In genomic region chr10:110529596-110530011, GRCh38 we compare ENCODE assay signal across 9 cellular contexts. TPM values are rescaled to one million over a fixed set of nuclear protein-coding genes. Genes with fewer than 3 reads are reported as not detected.
DNase-seq lines count a peak whose midpoint lies in the region; ATAC-seq lines count a peak whose summit lies in the region.
"Had no signal": no experiment of that assay in that cellular context is flagged by ENCODE, and none has a peak within 500 bp of the region (broad histone marks: within the 10 kb centered on the region; RNA-seq: fewer than 3 reads in every experiment).

No MANE protein-coding gene starts in this region.

- peak overlapping the region; percentile 71 for H3K27ac Mint-ChIP-seq in activated CD8-positive, alpha-beta memory T cell treated with anti-CD3 and anti-CD28 coated beads, Interleukin-2, amount 10 ng/mL, durations not matched to agents 7 days and 5 days
- H3K27ac Mint-ChIP-seq in T-cell = no peak overlapping the region

- H3K27me3 Mint-ChIP-seq in activated CD8-positive, alpha-beta memory T cell treated with anti-CD3 and anti-CD28 coated beads, Interleukin-2, amount 10 ng/mL, durations not matched to agents 7 days and 5 days = no peaks in the 10 kb centered on the region
- peaks cover 0 to 3% of the 10 kb centered on the region in 2 donors for H3K27me3 Mint-ChIP-seq in T-cell

- DNase-seq in activated CD8-positive, alpha-beta memory T cell treated with anti-CD3 and anti-CD28 coated beads, Interleukin-2, amount 10 ng/mL, durations not matched to agents 7 days and 5 days = no peak
- DNase-seq in activated CD8-positive, alpha-beta memory T cell treated with anti-CD3 and anti-CD28 coated beads, Interleukin-2, amount 50 U/mL, for 4 hours = no peak
- DNase-seq in T-cell = peak in 26 of 34 experiments; percentile 8 to 45 (median 22)
- DNase-seq in stimulated activated CD8-positive, alpha-beta memory T cell treated with anti-CD3 and anti-CD28 coated beads, Interleukin-4, amount 100 ng/mL, for 48 hours = peak; percentile 55
- DNase-seq in NCI-H2227 treated with DMSO at 0.1 percent for 48 hours (lab: John Stamatoyannopoulos, UW) = no peak
- no peak for DNase-seq in left cardiac atrium
- DNase-seq: NCI-H524 treated with DMSO at 0.1 percent for 48 hours had no signal

- peak; percentile 29 for ATAC-seq in activated CD8-positive, alpha-beta memory T cell treated with anti-CD3 and anti-CD28 coated beads, Interleukin-2, amount 10 ng/mL, durations not matched to agents 7 days and 5 days
- ATAC-seq in T-cell (replicated peaks in 1 of 4) (peak in 2 of 4 experiments; percentile 34 to 50), left cardiac atrium (no peak), GM21390 (IDR thresholded peaks at IDR 0.05; ENCODE audit: unreplicated experiment) (no peak)

- intact Hi-C loops in left cardiac atrium (cut with DNase I) = no loop called here

- peaks cover 5% of the 10 kb centered on the region for H3K36me3 Mint-ChIP-seq in activated CD8-positive, alpha-beta memory T cell treated with anti-CD3 and anti-CD28 coated beads, Interleukin-2, amount 10 ng/mL, durations not matched to agents 7 days and 5 days
- H3K36me3 Mint-ChIP-seq in T-cell = no peaks in the 10 kb centered on the region

- no peaks in the 10 kb centered on the region for H3K36me3 ChIP-seq in endocrine pancreas (ENCODE audit: control insufficient read depth, insufficient read depth, low read length)

- H3K9me3 Mint-ChIP-seq in activated CD8-positive, alpha-beta memory T cell treated with anti-CD3 and anti-CD28 coated beads, Interleukin-2, amount 10 ng/mL, durations not matched to agents 7 days and 5 days (ENCODE audit: low read depth) = no peaks in the 10 kb centered on the region
- H3K9me3 Mint-ChIP-seq in T-cell = no peaks in the 10 kb centered on the region

- H3K9me3 ChIP-seq in endocrine pancreas (ENCODE audit: control insufficient read depth, low read length) = no peaks in the 10 kb centered on the region

- POLR2A ChIA-PET in T-cell (lab: Charles Lee) = interaction anchor here in 1 of 2 donors (0.7 kb wide), 1 partner anchor 829 kb away, joined by 5 read pairs; no protein-coding TSS in a partner anchor

- peak overlapping the region; percentile 26 for H3K4me3 Mint-ChIP-seq in activated CD8-positive, alpha-beta memory T cell treated with anti-CD3 and anti-CD28 coated beads, Interleukin-2, amount 10 ng/mL, durations not matched to agents 7 days and 5 days
- peak overlapping the region in 1 of 3 donors; percentile 44 for H3K4me3 Mint-ChIP-seq in T-cell

- H3K27me3 ChIP-seq in endocrine pancreas (ENCODE audit: control insufficient read depth, insufficient read depth, low read length) = no peaks in the 10 kb centered on the region

- peaks cover 48% of the 10 kb centered on the region for H3K4me1 Mint-ChIP-seq in activated CD8-positive, alpha-beta memory T cell treated with anti-CD3 and anti-CD28 coated beads, Interleukin-2, amount 10 ng/mL, durations not matched to agents 7 days and 5 days
- peaks cover 26 to 41% (median 27%) of the 10 kb centered on the region in 3 donors for H3K4me1 Mint-ChIP-seq in T-cell

- H3K4me1 ChIP-seq in endocrine pancreas (ENCODE audit: control insufficient read depth, insufficient read depth, low read length) = no peaks in the 10 kb centered on the region

- CTCF ChIA-PET in activated CD8-positive, alpha-beta memory T cell treated with anti-CD3 and anti-CD28 coated beads, Interleukin-2, amount 10 ng/mL, durations not matched to agents 7 days and 5 days (lab: Charles Lee) = interaction anchor here (1.0 to 1.8 kb wide), 5 partner anchors 16 to 233 kb away, joined by 3 to 8 read pairs (median 4); no protein-coding TSS in a partner anchor
- CTCF ChIA-PET in T-cell (lab: Charles Lee) = interaction anchor here (0.5 to 1.1 kb wide), 3 partner anchors 13 to 175 kb away, joined by 3 to 4 read pairs (median 3); no protein-coding TSS in a partner anchor

- H3K9ac ChIP-seq in endocrine pancreas (ENCODE audit: control insufficient read depth, insufficient read depth, low read length) = peak overlapping the region; percentile 7

- H3K4me3 ChIP-seq in endocrine pancreas (ENCODE audit: control insufficient read depth, insufficient read depth, low read length) = no peak overlapping the region

RNA-seq across cellular contexts. Expression of gene DUSP5, which starts 31.9 kb away (rescaled TPM):
- 100 to 1,000 TPM; 102 to 223 TPM for total RNA-seq in activated CD8-positive, alpha-beta memory T cell treated with anti-CD3 and anti-CD28 coated beads, Interleukin-2, amount 10 ng/mL, durations not matched to agents 7 days and 5 days
- total RNA-seq in T-cell = 10 to 100 TPM in 2 of 5 donors, 1 to 10 TPM in 3; 6.6 to 69.5 (median 9.6) TPM
- 10 to 100 TPM in 1 of 2 donors, 1 to 10 TPM in 1; 8.9 to 14.3 TPM for total RNA-seq in left cardiac atrium

RNA-seq across cellular contexts. Expression of gene SMC3, which starts 37.9 kb away (rescaled TPM):
- 10 to 100 TPM; 81.3 to 86.8 TPM for total RNA-seq in activated CD8-positive, alpha-beta memory T cell treated with anti-CD3 and anti-CD28 coated beads, Interleukin-2, amount 10 ng/mL, durations not matched to agents 7 days and 5 days
- total RNA-seq in T-cell = 10 to 100 TPM; 37.1 to 42.0 (median 39.2) TPM
- 10 to 100 TPM; 23.8 to 24.4 TPM for total RNA-seq in left cardiac atrium

Comparison
In these comparisons a context has a peak if more than half of its experiments do, and no peak if none do; other contexts are left out.
1. DNase-seq: peak in T-cell (26 of 34) and stimulated activated CD8-positive, alpha-beta memory T cell treated with anti-CD3 and anti-CD28 coated beads, Interleukin-4, amount 100 ng/mL, for 48 hours (single experiment); none in activated CD8-positive, alpha-beta memory T cell treated with anti-CD3 and anti-CD28 coated beads, Interleukin-2, amount 10 ng/mL, durations not matched to agents 7 days and 5 days (single experiment), activated CD8-positive, alpha-beta memory T cell treated with anti-CD3 and anti-CD28 coated beads, Interleukin-2, amount 50 U/mL, for 4 hours (single experiment), NCI-H2227 treated with DMSO at 0.1 percent for 48 hours (single experiment) and left cardiac atrium (single experiment).